ENCODE assay signal across 8 cellular contexts in the genomic region with DNA sequence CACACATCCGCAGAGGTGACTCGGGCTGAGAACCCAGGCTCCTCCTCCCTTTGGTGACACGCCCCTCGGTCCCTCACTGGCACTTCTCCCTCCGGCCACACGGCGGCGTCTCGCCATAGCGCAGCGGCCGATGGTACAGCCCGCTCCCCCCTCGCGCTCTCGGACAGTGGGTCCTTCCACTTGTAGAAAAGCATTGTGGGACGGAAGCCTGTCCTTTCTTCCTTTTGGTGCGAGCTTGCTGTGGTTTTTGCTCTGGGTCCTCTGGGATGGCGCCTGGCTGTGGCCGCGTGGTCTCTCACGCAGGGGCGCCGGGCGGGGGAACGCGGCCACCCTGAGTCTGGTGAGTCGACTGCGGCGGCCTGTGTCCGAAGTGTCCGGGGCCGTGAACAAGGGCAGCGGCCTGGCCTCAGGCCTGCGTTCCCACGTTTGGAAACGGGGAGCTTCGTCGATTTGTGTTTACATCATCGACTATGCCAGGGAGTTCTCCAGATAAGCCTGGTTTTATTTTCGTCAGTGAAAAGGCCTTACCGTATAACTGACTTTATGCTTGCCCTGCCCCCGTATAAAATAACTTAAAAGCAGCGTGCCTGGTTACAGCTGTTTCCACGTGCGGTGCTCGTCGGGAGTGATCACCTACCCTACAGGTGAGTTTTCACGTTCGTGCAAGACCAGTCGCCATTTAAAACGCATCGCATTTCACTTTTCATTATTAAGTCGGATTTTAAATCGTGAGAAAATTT.
A peak's percentile ranks its signal among the peaks of the same experiment; 100 is the strongest.
DNase-seq lines count a peak whose midpoint lies in the region; ATAC-seq and TF ChIP-seq lines count a peak whose summit lies in the region.

No MANE protein-coding gene starts in this region.

- peak overlapping the region; percentile 78 to 87 for H3K27ac ChIP-seq in right atrium auricular region
- H3K27ac ChIP-seq in rectal smooth muscle tissue (ENCODE audit: low read depth, low read length) = peak overlapping the region; percentile 71
- H3K27ac ChIP-seq in aorta (ENCODE audit: low read depth in 1 of 2, low read length in 2 of 2) = peak overlapping the region in 1 of 2 donors; percentile 30

- H3K27me3 ChIP-seq in right atrium auricular region (no peaks in the 10 kb centered on the region), rectal smooth muscle tissue (ENCODE audit: control insufficient read depth, insufficient read depth, low read length) (no peaks in the 10 kb centered on the region), aorta (ENCODE audit: control insufficient read depth in 1 of 2, insufficient read depth in 2 of 2, low read length in 1 of 2) (no peaks in the 10 kb centered on the region)

- H3K36me3 Mint-ChIP-seq in T-helper 17 cell (ENCODE audit: low read depth) = peaks cover 11% of the 10 kb centered on the region

- peak overlapping the region; percentile 79 for H3K27ac Mint-ChIP-seq in T-helper 17 cell

- intact Hi-C loops in aorta (cut with DNase I) = no loop called here

- peak; percentile 89 to 92 for TF ChIP-seq CTCF in right atrium auricular region (IDR thresholded peaks at IDR 0.05)

- H3K4me1 ChIP-seq in right atrium auricular region = peaks cover 0 to 22% of the 10 kb centered on the region in 2 donors
- H3K4me1 ChIP-seq in rectal smooth muscle tissue (ENCODE audit: control insufficient read depth, insufficient read depth, low read length) = peaks cover 7% of the 10 kb centered on the region
- peaks cover 0 to 3% of the 10 kb centered on the region in 2 donors for H3K4me1 ChIP-seq in aorta (ENCODE audit: control insufficient read depth in 1 of 2, insufficient read depth in 2 of 2, low read length in 2 of 2)

- H3K9me3 ChIP-seq in T-helper 17 cell (ENCODE audit: control insufficient read depth, low read length, poor library complexity, severe bottlenecking) (no peaks in the 10 kb centered on the region), right atrium auricular region (no peaks in the 10 kb centered on the region), aorta (ENCODE audit: control insufficient read depth, low read length) (no peaks in the 10 kb centered on the region)

- 0% methylated on average over 55 of the region's 55 CpGs for WGBS in aorta, 2 donors

- H3K4me1 Mint-ChIP-seq in T-helper 17 cell = peaks cover 20% of the 10 kb centered on the region

- peak; percentile 86 for ATAC-seq in GM18499 (IDR thresholded peaks at IDR 0.05; ENCODE audit: insufficient read depth, unreplicated experiment)
- peak; percentile 96 for ATAC-seq in HG02885 (IDR thresholded peaks at IDR 0.05; ENCODE audit: poor library complexity, unreplicated experiment)
- peak; percentile 98 for ATAC-seq in T-helper 17 cell
- peak; percentile 98 for ATAC-seq in aorta (ENCODE audit: low FRiP score)

- H3K4me3 ChIP-seq in right atrium auricular region (peak overlapping the region; percentile 82 to 85), rectal smooth muscle tissue (ENCODE audit: low read length) (peak overlapping the region; percentile 90), aorta (ENCODE audit: low read length in 2 of 2) (peak overlapping the region; percentile 65 to 85)

- peaks cover 30% of the 10 kb centered on the region for H3K36me3 ChIP-seq in right atrium auricular region
- H3K36me3 ChIP-seq in rectal smooth muscle tissue (ENCODE audit: control insufficient read depth, insufficient read depth, low read length) = peaks cover 3% of the 10 kb centered on the region
- H3K36me3 ChIP-seq in aorta (ENCODE audit: control insufficient read depth in 1 of 2, insufficient read depth in 2 of 2, low read length in 1 of 2) = peaks cover 2 to 3% of the 10 kb centered on the region in 2 donors

- peak; percentile 85 for DNase-seq in NCI-H146 treated with DMSO at 0.1 percent for 48 hours (lab: John Stamatoyannopoulos, UW; ENCODE audit: unreplicated experiment)
- DNase-seq in T-helper 17 cell = peak; percentile 74 to 94 (median 82)
- DNase-seq in anterior cingulate cortex (lab: John Stamatoyannopoulos, UW) = peak; percentile 36 to 94 (median 86)
- DNase-seq in right atrium auricular region (ENCODE audit: low spot score) = peak; percentile 95
- peak; percentile 94 to 97 for DNase-seq in aorta

- H3K27me3 Mint-ChIP-seq in T-helper 17 cell = no peaks in the 10 kb centered on the region

- H3K4me3 Mint-ChIP-seq in T-helper 17 cell = peak overlapping the region; percentile 90

- H3K9ac ChIP-seq in rectal smooth muscle tissue (ENCODE audit: low read length) = peak overlapping the region; percentile 64
